2 cellular contexts compared by ENCODE assay signal in genomic region chr1:229623838-229624237, GRCh38.
TF ChIP-seq lines count a peak whose summit lies in the region.

No MANE protein-coding gene starts in this region.

TF ChIP-seq in SK-N-SH, 30 proteins besides CTCF, POLR2A, EP300 and RAD21 (continued from another document):
- TF ChIP-seq USF1 (IDR thresholded peaks at IDR 0.05; ENCODE audit: borderline replicate concordance, low read depth) (no peak), NRF1 (IDR thresholded peaks at IDR 0.05; ENCODE audit: low read depth, low read length) (no peak), USF2 (IDR thresholded peaks at IDR 0.05; ENCODE audit: borderline replicate concordance, low read depth, low read length) (no peak), MEF2A (IDR thresholded peaks at IDR 0.05; ENCODE audit: borderline replicate concordance, low read depth) (no peak), MXI1 (IDR thresholded peaks at IDR 0.05; ENCODE audit: low read depth, low read length) (no peak), REST (IDR thresholded peaks at IDR 0.05; ENCODE audit: low read depth, low read length) (no peak), RXRA (IDR thresholded peaks at IDR 0.05; ENCODE audit: borderline replicate concordance, low read depth) (no peak), IRF3 (IDR thresholded peaks at IDR 0.05; ENCODE audit: low read depth, low read length) (no peak), ZBTB33 (IDR thresholded peaks at IDR 0.05; ENCODE audit: borderline replicate concordance, low read depth) (no peak), EZH2phosphoT487 (IDR thresholded peaks at IDR 0.05; ENCODE audit: borderline replicate concordance, low read depth) (no peak), FOSL2 (IDR thresholded peaks at IDR 0.05; ENCODE audit: borderline replicate concordance, low read depth) (no peak), GATA2 (CRISPR knock-in tag; IDR thresholded peaks at IDR 0.05) (no peak), YY1 (IDR thresholded peaks at IDR 0.05; ENCODE audit: low read depth) (no peak), FOXJ3 (CRISPR knock-in tag; IDR thresholded peaks at IDR 0.05) (no peak)

TF ChIP-seq in SK-N-SH treated with all-trans-retinoic acid at 6 μM for 48 hours, 23 proteins besides CTCF, POLR2A, EP300 and RAD21 (continued from another document):
- TF ChIP-seq TSHZ2 (CRISPR knock-in tag; IDR thresholded peaks at IDR 0.05) = no peak
- no peak for TF ChIP-seq ZNF8 (CRISPR knock-in tag; IDR thresholded peaks at IDR 0.05)
- TF ChIP-seq CREB5 (CRISPR knock-in tag; IDR thresholded peaks at IDR 0.05; ENCODE audit: low read depth) = no peak
- TF ChIP-seq ARNTL (CRISPR knock-in tag; IDR thresholded peaks at IDR 0.05; ENCODE audit: borderline replicate concordance, low read depth) = no peak
- no peak for TF ChIP-seq ZNF565 (CRISPR knock-in tag; conservative IDR thresholded peaks at IDR 0.05; ENCODE audit: low read depth)
- no peak for TF ChIP-seq GLIS3 (CRISPR knock-in tag; IDR thresholded peaks at IDR 0.05)
- no peak for TF ChIP-seq SNAI2 (CRISPR knock-in tag; IDR thresholded peaks at IDR 0.05)
- no peak for TF ChIP-seq PATZ1 (CRISPR knock-in tag; IDR thresholded peaks at IDR 0.05; ENCODE audit: borderline replicate concordance)
- no peak for TF ChIP-seq ZNF70 (CRISPR knock-in tag; IDR thresholded peaks at IDR 0.05)
- TF ChIP-seq TOX (CRISPR knock-in tag; IDR thresholded peaks at IDR 0.05; ENCODE audit: borderline replicate concordance) = no peak
TF ChIP-seq in SK-N-SH treated with all-trans-retinoic acid at 6 μM for 48 hours: peak in this region for 0.
